ENCODE assay signal across 12 cellular contexts in genomic region chr10:56359837-56360236, GRCh38. TPM values are rescaled to one million over a fixed set of nuclear protein-coding genes. Genes with fewer than 3 reads are reported as not detected.
DNase-seq lines count a peak whose midpoint lies in the region; ATAC-seq and TF ChIP-seq lines count a peak whose summit lies in the region.
"Had no signal": no experiment of that assay in that cellular context is flagged by ENCODE, and none has a peak within 500 bp of the region (broad histone marks: within the 10 kb centered on the region; RNA-seq: fewer than 3 reads in every experiment).

No MANE protein-coding gene starts in this region.

- H3K4me3 Mint-ChIP-seq in activated naive CD8-positive, alpha-beta T cell treated with anti-CD3 and anti-CD28 coated beads for 36 hours: peak overlapping the region; percentile 98
- peak overlapping the region; percentile 93 for H3K4me3 Mint-ChIP-seq in mesothelial cell of epicardium

- H3K9me3 ChIP-seq in HUES6 (ENCODE audit: control insufficient read depth, insufficient read depth, low read depth, low read length): no peaks in the 10 kb centered on the region
- H3K9me3 ChIP-seq: tibial nerve had no signal

- H3K27me3 Mint-ChIP-seq in activated naive CD8-positive, alpha-beta T cell treated with anti-CD3 and anti-CD28 coated beads for 36 hours: no peaks in the 10 kb centered on the region
- no peaks in the 10 kb centered on the region for H3K27me3 Mint-ChIP-seq in mesothelial cell of epicardium (ENCODE audit: low read depth)

- peak overlapping the region; percentile 90 for H3K27ac ChIP-seq in C4-2B
- no peak overlapping the region for H3K27ac ChIP-seq in HUES6 (ENCODE audit: low read depth, low read length)
- H3K27ac ChIP-seq: tibial nerve had no signal

- peak overlapping the region; percentile 92 for H3K27ac Mint-ChIP-seq in activated naive CD8-positive, alpha-beta T cell treated with anti-CD3 and anti-CD28 coated beads for 36 hours
- no peak overlapping the region for H3K27ac Mint-ChIP-seq in mesothelial cell of epicardium

- H3K4me1 Mint-ChIP-seq in activated naive CD8-positive, alpha-beta T cell treated with anti-CD3 and anti-CD28 coated beads for 36 hours: peaks cover 32% of the 10 kb centered on the region
- H3K4me1 Mint-ChIP-seq in mesothelial cell of epicardium: peaks cover 14% of the 10 kb centered on the region

- H3K4me3 ChIP-seq in HUES6 (ENCODE audit: low read depth, low read length): peak overlapping the region; percentile 96

- ATAC-seq in HG03342 (IDR thresholded peaks at IDR 0.05; ENCODE audit: unreplicated experiment): no peak
- ATAC-seq in HG03354 (IDR thresholded peaks at IDR 0.05; ENCODE audit: poor library complexity, severe bottlenecking, unreplicated experiment): no peak
- ATAC-seq in GM19328 (IDR thresholded peaks at IDR 0.05; ENCODE audit: unreplicated experiment): no peak

- peaks cover 42% of the 10 kb centered on the region for H3K36me3 Mint-ChIP-seq in activated naive CD8-positive, alpha-beta T cell treated with anti-CD3 and anti-CD28 coated beads for 36 hours
- H3K36me3 Mint-ChIP-seq in mesothelial cell of epicardium: peaks cover 7% of the 10 kb centered on the region

- H3K9me3 Mint-ChIP-seq in activated naive CD8-positive, alpha-beta T cell treated with anti-CD3 and anti-CD28 coated beads for 36 hours: no peaks in the 10 kb centered on the region
- no peaks in the 10 kb centered on the region for H3K9me3 Mint-ChIP-seq in mesothelial cell of epicardium

- peaks cover 44% of the 10 kb centered on the region for H3K36me3 ChIP-seq in HUES6 (ENCODE audit: control insufficient read depth, insufficient read depth, low read length)

- peak overlapping the region; percentile 97 for H3K9ac ChIP-seq in HUES6 (ENCODE audit: low read length)

- DNase-seq in activated naive CD8-positive, alpha-beta T cell treated with anti-CD3 and anti-CD28 coated beads for 36 hours: no peak
- no peak for DNase-seq in mesothelial cell of epicardium (ENCODE audit: low spot score in 2 of 2, unreplicated experiment in 2 of 2)
- DNase-seq in NOMO-1 (lab: John Stamatoyannopoulos, UW; ENCODE audit: unreplicated experiment in 2 of 2): no peak
- DNase-seq: GDM1, mesenchymal stem cell, NCI-H2029 had no signal

- H3K27me3 ChIP-seq in HUES6 (ENCODE audit: control insufficient read depth, insufficient read depth, low read length): no peaks in the 10 kb centered on the region
- H3K27me3 ChIP-seq: tibial nerve had no signal

- no peak for TF ChIP-seq CTCF in C4-2B (conservative IDR thresholded peaks at IDR 0.05)
- TF ChIP-seq CTCF in mesothelial cell of epicardium (IDR thresholded peaks at IDR 0.05; ENCODE audit: unreplicated experiment): no peak

- no peaks in the 10 kb centered on the region for H3K4me1 ChIP-seq in HUES6 (ENCODE audit: control insufficient read depth, insufficient read depth, low read length)

RNA-seq across cellular contexts. Expression of gene ZWINT, which starts 1.2 kb away (rescaled TPM):
- total RNA-seq in activated naive CD8-positive, alpha-beta T cell treated with anti-CD3 and anti-CD28 coated beads for 36 hours: 100 to 1,000 TPM; 123 to 130 TPM
- 23.1 to 26.7 TPM (median 25.4 TPM) in 3 replicates for total RNA-seq in mesothelial cell of epicardium
